In genomic region chr7:55309040-55309991, GRCh38 we compare ENCODE assay signal across 9 cellular contexts. TPM values are rescaled to one million over a fixed set of nuclear protein-coding genes. Genes with fewer than 3 reads are reported as not detected.
DNase-seq lines count a peak whose midpoint lies in the region; ATAC-seq and TF ChIP-seq lines count a peak whose summit lies in the region.
"Had no signal": no experiment of that assay in that cellular context is flagged by ENCODE, and none has a peak within 500 bp of the region (broad histone marks: within the 10 kb centered on the region; RNA-seq: fewer than 3 reads in every experiment).

No MANE protein-coding gene starts in this region.

- peak in 4 of 5 experiments; percentile 19 to 100 (median 72) for DNase-seq in T-helper 2 cell
- peak; percentile 1 for DNase-seq in effector CD8-positive, alpha-beta T cell (lab: John Stamatoyannopoulos, UW)
- DNase-seq in stomach: peak; percentile 31
- DNase-seq in omental fat pad (ENCODE audit: low spot score): no peak
- no peak for DNase-seq in coronary artery (ENCODE audit: low spot score)
- DNase-seq in NCI-H510A (lab: John Stamatoyannopoulos, UW): no peak

- H3K27ac ChIP-seq in stomach: no peak overlapping the region
- no peak overlapping the region for H3K27ac ChIP-seq in coronary artery
- H3K27ac ChIP-seq: epithelial cell of prostate had no signal

- H3K4me3 ChIP-seq in stomach (no peak overlapping the region), coronary artery (no peak overlapping the region)

- H3K4me1 ChIP-seq in stomach: no peaks in the 10 kb centered on the region

- TF ChIP-seq EP300 in stomach (IDR thresholded peaks at IDR 0.05): no peak

- intact Hi-C loops in stomach (cut with DNase I; ENCODE audit: low total_unique reads): no loop called here

- no peaks in the 10 kb centered on the region for H3K9me3 ChIP-seq in stomach

- TF ChIP-seq POLR2A in stomach (IDR thresholded peaks at IDR 0.05): no peak

- TF ChIP-seq CTCF in stomach (IDR thresholded peaks at IDR 0.05) (no peak), omental fat pad (IDR thresholded peaks at IDR 0.05) (no peak), coronary artery (IDR thresholded peaks at IDR 0.05) (no peak)

- H3K36me3 ChIP-seq in stomach: no peaks in the 10 kb centered on the region

- H3K27me3 ChIP-seq in stomach: no peaks in the 10 kb centered on the region

- WGBS in stomach, 5 donors: 76 to 89% (median 80%) methylated on average over 17 of the region's 17 CpGs

- ATAC-seq in GM18517 (IDR thresholded peaks at IDR 0.05; ENCODE audit: unreplicated experiment): peak; percentile 90
- peak; percentile 92 for ATAC-seq in HG02763 (IDR thresholded peaks at IDR 0.05; ENCODE audit: unreplicated experiment)
- no peak for ATAC-seq in omental fat pad (ENCODE audit: low FRiP score)

RNA-seq across cellular contexts. Expression of gene LANCL2, which starts 55.8 kb away (rescaled TPM):
- total RNA-seq in stomach (10 to 100 TPM; 13.2 to 25.9 (median 17.1) TPM), omental fat pad (10 to 100 TPM; 12.6 to 23.3 (median 18.6) TPM)
- 10 to 100 TPM in 1 of 3 donors, 1 to 10 TPM in 2; 4.9 to 21.4 (median 7.9) TPM for polyA plus RNA-seq in stomach

Comparison
In these comparisons a context has a peak if more than half of its experiments do, and no peak if none do; other contexts are left out.
1. DNase-seq: peak in T-helper 2 cell (4 of 5), effector CD8-positive, alpha-beta T cell (single experiment) and stomach (single experiment); none in omental fat pad (single experiment), coronary artery (single experiment) and NCI-H510A (single experiment).